Comparison of ENCODE assay signal across 8 cellular contexts in the genomic region with DNA sequence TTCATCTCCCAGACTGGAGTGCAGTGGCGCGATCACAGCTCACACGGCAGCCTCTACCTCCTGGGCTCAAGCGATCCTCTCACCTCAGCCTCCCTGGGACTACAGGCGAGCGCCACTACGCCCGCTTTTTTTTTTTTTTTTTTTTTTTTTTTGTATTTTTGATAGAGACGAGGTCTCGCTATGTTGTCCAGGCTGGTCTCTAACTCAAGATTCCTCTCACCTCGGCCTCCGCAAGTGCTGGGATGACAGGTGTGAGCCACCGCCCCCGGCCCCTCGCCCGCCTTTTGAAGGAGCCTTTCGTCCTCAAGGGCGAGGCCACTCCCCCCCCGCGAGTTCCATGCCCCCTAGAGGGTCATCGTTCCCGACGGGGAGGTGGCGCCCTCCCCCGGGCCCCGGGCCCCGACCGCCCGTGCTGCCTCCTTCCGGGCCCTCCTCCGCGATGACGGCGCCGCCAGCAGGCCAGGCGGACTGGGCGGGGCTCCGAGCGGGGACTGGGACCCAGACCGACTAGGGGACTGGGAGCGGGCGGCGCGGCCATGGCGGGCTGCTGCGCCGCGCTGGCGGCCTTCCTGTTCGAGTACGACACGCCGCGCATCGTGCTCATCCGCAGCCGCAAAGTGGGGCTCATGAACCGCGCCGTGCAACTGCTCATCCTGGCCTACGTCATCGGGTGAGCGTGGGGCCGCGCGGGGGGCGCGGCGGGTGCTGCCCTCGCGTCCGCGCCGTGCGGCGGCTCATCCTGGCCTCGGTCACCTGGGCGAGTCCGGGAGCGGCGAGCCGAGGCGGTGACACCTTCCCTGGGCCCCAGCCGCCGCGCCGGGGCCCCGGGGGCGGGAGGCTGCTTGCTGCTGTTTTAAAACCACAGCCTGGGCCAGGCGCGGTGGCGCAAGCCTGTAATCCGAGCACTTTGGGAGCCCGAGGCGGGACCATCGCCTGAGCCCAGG. TPM values are rescaled to one million over a fixed set of nuclear protein-coding genes. Genes with fewer than 3 reads are reported as not detected.
DNase-seq lines count a peak whose midpoint lies in the region; ATAC-seq and TF ChIP-seq lines count a peak whose summit lies in the region.

P2RX4 (plus strand) TSS at position 501 of the 944 bp plus-strand sequence; CDS start at position 537, 36 bp downstream.

- intact Hi-C loops in breast epithelium (cut with DNase I; ENCODE audit: low total_unique reads) = no loop called here

- peaks cover 20 to 21% of the 10 kb centered on the region in 2 donors for H3K4me1 Mint-ChIP-seq in immature natural killer cell

- peak within 1 kb of the TSS; percentile 59 to 91 (median 75) for H3K4me3 ChIP-seq in breast epithelium

- peaks cover 4 to 5% (median 4%) of the 10 kb centered on the region in 3 donors for H3K36me3 Mint-ChIP-seq in immature natural killer cell

- H3K36me3 ChIP-seq in breast epithelium = no peaks in the 10 kb centered on the region

- peak; percentile 62 for TF ChIP-seq POLR2A in breast epithelium (IDR thresholded peaks at IDR 0.05)

- peaks cover 7 to 12% (median 7%) of the 10 kb centered on the region in 3 donors for H3K27me3 Mint-ChIP-seq in immature natural killer cell (ENCODE audit: low read depth in 3 of 3)

- peak; percentile 87 for DNase-seq in 8988T
- DNase-seq in NCI-H2107 treated with DMSO at 0.1 percent for 48 hours (lab: John Stamatoyannopoulos, UW; ENCODE audit: unreplicated experiment) = peak; percentile 74
- peak; percentile 73 to 78 for DNase-seq in breast epithelium (ENCODE audit: low spot score in 2 of 2)
- peak; percentile 90 to 92 (median 91) for DNase-seq in immature natural killer cell
- peak; percentile 69 to 86 for DNase-seq in stimulated activated CD4-positive, alpha-beta T cell treated with anti-CD3 and anti-CD28 coated beads, Interleukin-12 subunit alpha, Interleukin-12 subunit beta, amount 100 ng/mL, for 24 hours (ENCODE audit: low read depth in 2 of 2)

- H3K4me1 ChIP-seq in breast epithelium = no peaks in the 10 kb centered on the region

- no peaks in the 10 kb centered on the region for H3K9me3 Mint-ChIP-seq in immature natural killer cell

- H3K27ac ChIP-seq in VCaP (peak within 1 kb of the TSS; percentile 89), breast epithelium (peak within 1 kb of the TSS; percentile 94 to 97)

- H3K9me3 ChIP-seq in breast epithelium = no peaks in the 10 kb centered on the region

- H3K27ac Mint-ChIP-seq in immature natural killer cell = peak within 1 kb of the TSS; percentile 94 to 99 (median 98)

- peak; percentile 83 for ATAC-seq in GM18519 (IDR thresholded peaks at IDR 0.05; ENCODE audit: low FRiP score, unreplicated experiment)
- peak; percentile 92 for ATAC-seq in HG03045 (IDR thresholded peaks at IDR 0.05; ENCODE audit: unreplicated experiment)

- peak within 1 kb of the TSS; percentile 88 to 95 (median 92) for H3K4me3 Mint-ChIP-seq in immature natural killer cell

- TF ChIP-seq CTCF in VCaP (conservative IDR thresholded peaks at IDR 0.05) = peak; percentile 62
- TF ChIP-seq CTCF in breast epithelium (IDR thresholded peaks at IDR 0.05) = no peak

- H3K27me3 ChIP-seq in breast epithelium = no peaks in the 10 kb centered on the region

RNA-seq across cellular contexts. Expression of gene P2RX4, which starts in this region (rescaled TPM):
- total RNA-seq in breast epithelium = 100 to 1,000 TPM in 1 of 3 donors, 10 to 100 TPM in 2; 62.9 to 114 (median 86.9) TPM
- 10 to 100 TPM; 38.2 to 49.0 (median 47.7) TPM for polyA plus RNA-seq in immature natural killer cell

Comparison
In these comparisons a context has a peak if more than half of its experiments do, and no peak if none do; other contexts are left out.
1. Peak in every context shown above with its lines: DNase-seq, ATAC-seq, H3K4me3 ChIP-seq and H3K27ac ChIP-seq.